26 cellular contexts compared by ENCODE assay signal in the genomic region with DNA sequence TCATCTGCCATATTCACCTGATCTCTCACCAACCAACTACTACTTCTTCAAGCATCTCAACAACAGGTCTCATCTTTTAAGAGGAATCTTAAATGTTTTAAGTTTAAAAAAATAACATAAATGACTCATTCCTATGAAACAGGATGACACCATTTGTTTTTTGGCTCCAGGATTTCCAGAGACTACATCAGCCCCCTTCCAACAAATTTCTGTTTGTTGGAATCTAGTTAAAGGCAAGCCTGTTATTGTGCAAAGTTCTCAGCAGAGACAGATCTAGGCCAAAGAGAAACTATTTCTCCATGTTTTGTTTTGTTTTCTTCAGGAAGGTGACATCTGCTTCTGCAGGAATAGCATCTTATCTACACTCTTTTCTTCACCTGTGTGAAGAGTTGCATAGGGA.
"Had no signal": no experiment of that assay in that cellular context is flagged by ENCODE, and none has a peak within 500 bp of the region (broad histone marks: within the 10 kb centered on the region; RNA-seq: fewer than 3 reads in every experiment).

No MANE protein-coding gene starts in this region.

- DNase-seq: activated CD4-positive, alpha-beta T cell treated with anti-CD3 and anti-CD28 coated beads, Interleukin-2, amount 50 U/mL, for 4 hours; activated CD8-positive, alpha-beta memory T cell treated with anti-CD3 and anti-CD28 coated beads for 24 hours; activated CD8-positive, alpha-beta memory T cell treated with anti-CD3 and anti-CD28 coated beads, Interleukin-2, amount 50 U/mL, for 4 hours; activated naive CD4-positive, alpha-beta T cell treated with Interleukin-2 at 50 U/mL for 16 hours; activated naive CD8-positive, alpha-beta T cell treated with anti-CD3 and anti-CD28 coated beads for 36 hours; activated T-cell treated with anti-CD3 and anti-CD28 coated beads, Interleukin-2, amount 50 U/mL, for 24 hours; amniotic stem cell; effector CD4-positive, alpha-beta T cell; erythroblast; hippocampal formation; kidney glomerular epithelial cell; left lung; naive thymus-derived CD8-positive, alpha-beta T cell; posterior cingulate gyrus; right lobe of liver; stimulated activated CD4-positive, alpha-beta T cell treated with anti-CD3 and anti-CD28 coated beads, Interleukin-15, amount 100 ng/mL, for 24 hours; stimulated activated CD8-positive, alpha-beta memory T cell treated with anti-CD3 and anti-CD28 coated beads, Interleukin-4, amount 100 ng/mL, for 48 hours; stimulated activated naive B cell treated with anti-CD40 and anti-IgM and Interleukin-4, amounts not matched to agents 10 μg/mL and 1 μg/mL and 100 μg/mL, for 72 hours; T-helper 1 cell; T-helper 9 cell; trophoblast cell had no signal

- H3K4me3 ChIP-seq: breast epithelium, coronary artery, left lung, lung, neural progenitor cell, right lobe of liver, smooth muscle cell had no signal

- H3K9me3 ChIP-seq: right lobe of liver had no signal

- H3K4me1 ChIP-seq: breast epithelium, left lung, neural progenitor cell, right lobe of liver had no signal

- H3K27me3 ChIP-seq: breast epithelium, left lung, neural progenitor cell, right lobe of liver had no signal

- H3K36me3 ChIP-seq: breast epithelium, left lung, neural progenitor cell, right lobe of liver had no signal

- H3K9ac ChIP-seq: neural progenitor cell had no signal
